Comparison of ENCODE assay signal across 19 cellular contexts in the genomic region with DNA sequence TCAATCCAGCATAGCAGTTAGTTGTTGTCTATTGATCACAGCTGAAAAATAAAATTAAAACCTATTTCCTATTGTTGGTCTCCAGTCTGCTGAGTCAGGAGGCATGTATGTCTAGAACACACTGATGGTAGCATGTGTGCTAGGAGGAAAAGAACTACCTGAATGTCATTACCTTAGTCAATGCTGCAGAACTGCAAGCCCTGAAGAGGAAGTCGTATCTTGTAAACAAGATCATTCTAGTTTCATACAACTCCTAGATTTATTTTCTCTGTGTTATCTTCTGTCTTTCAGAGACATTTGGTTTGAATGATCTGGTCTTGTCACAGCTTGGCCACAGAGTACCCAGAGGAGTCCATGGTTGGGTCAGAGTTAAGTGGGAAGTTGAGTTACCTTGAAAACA.
DNase-seq lines count a peak whose midpoint lies in the region; ATAC-seq, FAIRE-seq and TF ChIP-seq lines count a peak whose summit lies in the region.
"Had no signal": no experiment of that assay in that cellular context is flagged by ENCODE, and none has a peak within 500 bp of the region (broad histone marks: within the 10 kb centered on the region; RNA-seq: fewer than 3 reads in every experiment).

No MANE protein-coding gene starts in this region.

- ATAC-seq in HG02885 (IDR thresholded peaks at IDR 0.05; ENCODE audit: poor library complexity, unreplicated experiment) (peak; percentile 67), GM21786 (IDR thresholded peaks at IDR 0.05; ENCODE audit: unreplicated experiment) (no peak)
- ATAC-seq: GM12878 had no signal

- H3K27me3 ChIP-seq in OCI-LY3 (ENCODE audit: low read depth, low read length): no peaks in the 10 kb centered on the region
- no peaks in the 10 kb centered on the region for H3K27me3 ChIP-seq in thyroid gland

- H4K20me1 ChIP-seq in OCI-LY3 (ENCODE audit: insufficient read depth, low read length): no peaks in the 10 kb centered on the region

- no peak overlapping the region for H3K9ac ChIP-seq in OCI-LY3 (ENCODE audit: low read length)

- H3K4me3 ChIP-seq in OCI-LY3 (ENCODE audit: low read length) (no peak overlapping the region), thyroid gland (replicated peaks in 1 of 3) (no peak overlapping the region)
- H3K4me3 ChIP-seq: GM12878, HAP-1 had no signal

- TF ChIP-seq POLR2A in GM12892 (IDR thresholded peaks at IDR 0.05; ENCODE audit: low read depth, low read length) (no peak), thyroid gland (IDR thresholded peaks at IDR 0.05) (no peak)

- no peak for DNase-seq in GM12892 (ENCODE audit: insufficient read length)
- no peak for DNase-seq in thyroid gland
- no peak for DNase-seq in NCI-H774 (lab: John Stamatoyannopoulos, UW)
- DNase-seq: C1 segment of cervical spinal cord; Calu3; CD4-positive, alpha-beta memory T cell; COR-L47; DMS153; DND-41; GOT3; HFFc6 had no signal

- H3K36me3 ChIP-seq in OCI-LY3 (replicated peaks; ENCODE audit: low read depth, low read length) (no peaks in the 10 kb centered on the region), thyroid gland (no peaks in the 10 kb centered on the region)
- H3K36me3 ChIP-seq: HAP-1 had no signal

- TF ChIP-seq CTCF in OCI-LY3 (IDR thresholded peaks at IDR 0.05; ENCODE audit: low read depth, low read length) (no peak), thyroid gland (IDR thresholded peaks at IDR 0.05) (no peak)

- FAIRE-seq in GM12892 (lab: Jason Lieb, UNC): peak; percentile 14
- FAIRE-seq: G401.6, GM12878, GM19239, H54 had no signal

- H3K27ac ChIP-seq in OCI-LY3 (ENCODE audit: low read length) (no peak overlapping the region), thyroid gland (no peak overlapping the region)

- H2AFZ ChIP-seq in OCI-LY3 (ENCODE audit: low read depth, low read length): no peak overlapping the region

- WGBS in thyroid gland, 2 donors: 82 to 96% methylated on average over 1 of the region's 1 CpG

- H3K79me2 ChIP-seq in OCI-LY3 (ENCODE audit: low read length): no peaks in the 10 kb centered on the region

- peaks cover 7% of the 10 kb centered on the region for H3K4me1 ChIP-seq in OCI-LY3 (ENCODE audit: low read length)
- H3K4me1 ChIP-seq in thyroid gland: no peaks in the 10 kb centered on the region
- H3K4me1 ChIP-seq: HAP-1 had no signal

- intact Hi-C loops in thyroid gland (cut with DNase I): no loop called here

- H3K9me3 ChIP-seq in OCI-LY3 (ENCODE audit: insufficient read depth, low read length) (no peaks in the 10 kb centered on the region), thyroid gland (no peaks in the 10 kb centered on the region)
- H3K9me3 ChIP-seq: HAP-1 had no signal

- H3K4me2 ChIP-seq in OCI-LY3 (ENCODE audit: low read length): 0 out of 2 replicates have a peak overlapping the region, but pooled peaks have one; percentile 18
